In the genomic region with DNA sequence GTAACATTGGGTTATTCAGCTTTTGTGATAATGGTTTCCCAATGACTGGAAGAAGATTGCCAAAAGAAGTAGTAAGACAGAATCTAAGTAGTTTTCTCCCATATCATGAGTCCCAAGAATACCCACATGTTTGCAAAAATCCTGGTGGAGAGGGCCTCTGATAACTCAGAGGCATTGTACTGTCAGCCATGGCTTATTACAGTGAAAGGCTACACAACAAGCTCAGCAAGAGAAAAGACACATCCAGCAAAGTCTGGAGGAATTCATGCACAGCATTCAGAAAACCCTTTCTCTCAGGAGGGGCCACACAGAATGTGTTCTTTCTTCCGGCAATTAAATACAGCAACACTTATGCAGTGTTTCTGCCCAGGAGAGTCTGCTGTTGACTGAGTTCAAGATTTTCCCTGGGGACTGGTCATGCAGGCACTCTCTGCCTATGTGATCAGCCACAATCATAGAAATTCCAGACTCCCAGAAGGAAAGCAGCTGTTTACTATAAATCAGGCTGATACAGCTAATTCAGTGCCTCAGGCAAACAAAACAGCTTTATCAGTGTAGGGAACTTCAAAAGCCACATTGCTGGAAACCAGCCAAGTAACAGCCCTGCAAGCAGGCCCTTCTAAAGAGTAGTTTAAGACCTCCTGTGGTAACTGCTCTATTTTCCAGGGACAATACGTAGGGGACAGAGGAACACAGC, we compare ENCODE assay signal across 10 cellular contexts.
DNase-seq lines count a peak whose midpoint lies in the region; ATAC-seq, FAIRE-seq and TF ChIP-seq lines count a peak whose summit lies in the region.
"Had no signal": no experiment of that assay in that cellular context is flagged by ENCODE, and none has a peak within 500 bp of the region (broad histone marks: within the 10 kb centered on the region; RNA-seq: fewer than 3 reads in every experiment).

No MANE protein-coding gene starts in this region.

- intact Hi-C loops in MCF 10A (cut with micrococcal nuclease), result no loop called here
- intact Hi-C loops in breast epithelium (cut with DNase I; ENCODE audit: low total_unique reads), result no loop called here
- intact Hi-C loops in tibial artery (cut with DNase I; ENCODE audit: low total_unique reads), result no loop called here

- H3K27me3 Mint-ChIP-seq in MCF 10A (ENCODE audit: insufficient read depth, unreplicated experiment), result no peaks in the 10 kb centered on the region

- H3K9me3 ChIP-seq in breast epithelium (no peaks in the 10 kb centered on the region), tibial artery (no peaks in the 10 kb centered on the region)
- H3K9me3 ChIP-seq: neutrophil had no signal

- no peaks in the 10 kb centered on the region for H3K9me3 Mint-ChIP-seq in MCF 10A (ENCODE audit: unreplicated experiment)

- CTCF ChIA-PET in MCF 10A (lab: Yijun Ruan, JAX), result no interaction called here

- H3K4me1 Mint-ChIP-seq in MCF 10A (ENCODE audit: insufficient read depth, unreplicated experiment), result peaks cover 11% of the 10 kb centered on the region

- no peaks in the 10 kb centered on the region for H3K36me3 Mint-ChIP-seq in MCF 10A (ENCODE audit: insufficient read depth, unreplicated experiment)

- H3K27ac ChIP-seq in breast epithelium, result no peak overlapping the region
- H3K27ac ChIP-seq in tibial artery, result no peak overlapping the region
- H3K27ac ChIP-seq in coronary artery, result no peak overlapping the region
- H3K27ac ChIP-seq: neutrophil had no signal

- POLR2A ChIA-PET in MCF 10A (lab: Yijun Ruan, JAX), result no interaction called here

- ATAC-seq in HG03095 (IDR thresholded peaks at IDR 0.05; ENCODE audit: unreplicated experiment), result no peak

- no peak overlapping the region for H3K4me3 Mint-ChIP-seq in MCF 10A (ENCODE audit: unreplicated experiment)

- TF ChIP-seq CTCF in MCF 10A (IDR thresholded peaks at IDR 0.05; ENCODE audit: unreplicated experiment) (no peak), breast epithelium (IDR thresholded peaks at IDR 0.05) (no peak), tibial artery (IDR thresholded peaks at IDR 0.05) (no peak), coronary artery (IDR thresholded peaks at IDR 0.05) (no peak)

- no TSS peak for BruUV-seq in MCF 10A (replicated peaks; lab: Mats Ljungman, UMichigan)

- no peak for TF ChIP-seq POLR2A in breast epithelium (IDR thresholded peaks at IDR 0.05)

- H3K27ac Mint-ChIP-seq in MCF 10A (ENCODE audit: low read depth, unreplicated experiment), result no peak overlapping the region

- DNase-seq in MCF 10A (ENCODE audit: unreplicated experiment) (peak; percentile 5), breast epithelium (ENCODE audit: low spot score in 2 of 2) (no peak), OCI-M1 (lab: John Stamatoyannopoulos, UW) (peak; percentile 91), glomerular visceral epithelial cell (ENCODE audit: extremely low spot score) (peak; percentile 21), urothelium cell line (ENCODE audit: low spot score) (peak; percentile 24), tibial artery (no peak), coronary artery (ENCODE audit: low spot score) (no peak)
- DNase-seq: aorta had no signal

- no peak overlapping the region for H3K4me3 ChIP-seq in breast epithelium
- no peak overlapping the region for H3K4me3 ChIP-seq in tibial artery
- no peak overlapping the region for H3K4me3 ChIP-seq in coronary artery

- H3K27me3 ChIP-seq in breast epithelium, result no peaks in the 10 kb centered on the region
- no peaks in the 10 kb centered on the region for H3K27me3 ChIP-seq in tibial artery
- H3K27me3 ChIP-seq: neutrophil had no signal

- H3K36me3 ChIP-seq in breast epithelium (no peaks in the 10 kb centered on the region), tibial artery (no peaks in the 10 kb centered on the region)
- H3K36me3 ChIP-seq: neutrophil had no signal

- FAIRE-seq in urothelium cell line (lab: Jason Lieb, UNC), result no peak

- H3K4me1 ChIP-seq in breast epithelium (no peaks in the 10 kb centered on the region), tibial artery (no peaks in the 10 kb centered on the region)

Comparison
In these comparisons a context has a peak if more than half of its experiments do, and no peak if none do; other contexts are left out.
1. DNase-seq: peak in MCF 10A (single experiment), OCI-M1 (single experiment), glomerular visceral epithelial cell (single experiment) and urothelium cell line (single experiment); none in breast epithelium (0 of 2), tibial artery (0 of 2) and coronary artery (single experiment).